Comparison of ENCODE assay signal across 1 cellular context in genomic region chr4:40205259-40206198, GRCh38.
A peak's percentile ranks its signal among the peaks of the same experiment; 100 is the strongest.
TF ChIP-seq lines count a peak whose summit lies in the region.

No MANE protein-coding gene starts in this region.

TF ChIP-seq in K562, 482 proteins besides CTCF, POLR2A, EP300 and RAD21 (continued from another document and continues in another):
- TF ChIP-seq U2AF2 (optimal IDR thresholded peaks at IDR 0.05; ENCODE audit: low read depth, low read length), result no peak
- TF ChIP-seq, protein P1, sequence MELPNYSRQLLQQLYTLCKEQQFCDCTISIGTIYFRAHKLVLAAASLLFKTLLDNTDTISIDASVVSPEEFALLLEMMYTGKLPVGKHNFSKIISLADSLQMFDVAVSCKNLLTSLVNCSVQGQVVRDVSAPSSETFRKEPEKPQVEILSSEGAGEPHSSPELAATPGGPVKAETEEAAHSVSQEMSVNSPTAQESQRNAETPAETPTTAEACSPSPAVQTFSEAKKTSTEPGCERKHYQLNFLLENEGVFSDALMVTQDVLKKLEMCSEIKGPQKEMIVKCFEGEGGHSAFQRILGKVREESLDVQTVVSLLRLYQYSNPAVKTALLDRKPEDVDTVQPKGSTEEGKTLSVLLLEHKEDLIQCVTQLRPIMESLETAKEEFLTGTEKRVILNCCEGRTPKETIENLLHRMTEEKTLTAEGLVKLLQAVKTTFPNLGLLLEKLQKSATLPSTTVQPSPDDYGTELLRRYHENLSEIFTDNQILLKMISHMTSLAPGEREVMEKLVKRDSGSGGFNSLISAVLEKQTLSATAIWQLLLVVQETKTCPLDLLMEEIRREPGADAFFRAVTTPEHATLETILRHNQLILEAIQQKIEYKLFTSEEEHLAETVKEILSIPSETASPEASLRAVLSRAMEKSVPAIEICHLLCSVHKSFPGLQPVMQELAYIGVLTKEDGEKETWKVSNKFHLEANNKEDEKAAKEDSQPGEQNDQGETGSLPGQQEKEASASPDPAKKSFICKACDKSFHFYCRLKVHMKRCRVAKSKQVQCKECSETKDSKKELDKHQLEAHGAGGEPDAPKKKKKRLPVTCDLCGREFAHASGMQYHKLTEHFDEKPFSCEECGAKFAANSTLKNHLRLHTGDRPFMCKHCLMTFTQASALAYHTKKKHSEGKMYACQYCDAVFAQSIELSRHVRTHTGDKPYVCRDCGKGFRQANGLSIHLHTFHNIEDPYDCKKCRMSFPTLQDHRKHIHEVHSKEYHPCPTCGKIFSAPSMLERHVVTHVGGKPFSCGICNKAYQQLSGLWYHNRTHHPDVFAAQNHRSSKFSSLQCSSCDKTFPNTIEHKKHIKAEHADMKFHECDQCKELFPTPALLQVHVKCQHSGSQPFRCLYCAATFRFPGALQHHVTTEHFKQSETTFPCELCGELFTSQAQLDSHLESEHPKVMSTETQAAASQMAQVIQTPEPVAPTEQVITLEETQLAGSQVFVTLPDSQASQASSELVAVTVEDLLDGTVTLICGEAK (IDR thresholded peaks at IDR 0.05), result 0 out of 2 replicates have a peak, but pooled peaks have one; percentile 22
- TF ChIP-seq, protein P1 (CRISPR knock-in tag; IDR thresholded peaks at IDR 0.05), result no peak
- TF ChIP-seq ZNF217 (CRISPR knock-in tag; IDR thresholded peaks at IDR 0.05), result no peak
- TF ChIP-seq MAFF (IDR thresholded peaks at IDR 0.05; ENCODE audit: low read length), result no peak
- TF ChIP-seq ZSCAN32 (CRISPR knock-in tag; IDR thresholded peaks at IDR 0.05), result peak; percentile 74
- TF ChIP-seq ZFP36 (IDR thresholded peaks at IDR 0.05; ENCODE audit: low read depth, low read length, partially characterized antibody), result no peak
- no peak for TF ChIP-seq NFXL1 (CRISPR knock-in tag; IDR thresholded peaks at IDR 0.05)
- no peak for TF ChIP-seq TAF15 (IDR thresholded peaks at IDR 0.05; ENCODE audit: low read depth, low read length)
- no peak for TF ChIP-seq CREB3L1 (IDR thresholded peaks at IDR 0.05; ENCODE audit: borderline replicate concordance, low read depth)
- peak; percentile 90 for TF ChIP-seq DPF2 (IDR thresholded peaks at IDR 0.05)
- no peak for TF ChIP-seq STAT5B (CRISPR knock-in tag; IDR thresholded peaks at IDR 0.05)
- TF ChIP-seq HOMEZ (CRISPR knock-in tag; IDR thresholded peaks at IDR 0.05), result no peak
- peak; percentile 66 for TF ChIP-seq BRD9 (IDR thresholded peaks at IDR 0.05; ENCODE audit: low read depth, partially characterized antibody)
- no peak for TF ChIP-seq SETDB1 (IDR thresholded peaks at IDR 0.05; ENCODE audit: low read length)
- no peak for TF ChIP-seq MCM2 (IDR thresholded peaks at IDR 0.05; ENCODE audit: low read depth)
- TF ChIP-seq MCM7 (IDR thresholded peaks at IDR 0.05), result no peak
- no peak for TF ChIP-seq MEF2D (tag; conservative IDR thresholded peaks at IDR 0.05; ENCODE audit: low read depth)
- peak; percentile 37; the same call in 1 of the 2 replicates for TF ChIP-seq EHMT2 (IDR thresholded peaks at IDR 0.05)
- no peak for TF ChIP-seq PPARD (CRISPR knock-in tag; IDR thresholded peaks at IDR 0.05)
- peak; percentile 48; the same call in 1 of the 2 replicates for TF ChIP-seq ESRRA (IDR thresholded peaks at IDR 0.05; ENCODE audit: borderline replicate concordance, low read depth)
- no peak for TF ChIP-seq HNRNPLL (IDR thresholded peaks at IDR 0.05; ENCODE audit: low read depth, low read length, poor library complexity, severe bottlenecking)
- peak; percentile 32; the same call in 1 of the 2 replicates for TF ChIP-seq CEBPG (CRISPR knock-in tag; IDR thresholded peaks at IDR 0.05)
- peak; percentile 91 to 98 for TF ChIP-seq CEBPG (tag; conservative IDR thresholded peaks at IDR 0.05 in 1 of 2, IDR thresholded peaks at IDR 0.05 in 1 of 2)
- TF ChIP-seq ZNF830 (CRISPR knock-in tag; IDR thresholded peaks at IDR 0.05), result no peak
- no peak; the same call in 1 of the 2 replicates for TF ChIP-seq JUN (IDR thresholded peaks at IDR 0.05; ENCODE audit: borderline replicate concordance, low read depth, low read length)
- no peak for TF ChIP-seq JUN (CRISPR knock-in tag; IDR thresholded peaks at IDR 0.05; ENCODE audit: borderline replicate concordance)
- TF ChIP-seq ARID2 (IDR thresholded peaks at IDR 0.05), result no peak
- no peak for TF ChIP-seq ZFPM2 (CRISPR knock-in tag; IDR thresholded peaks at IDR 0.05)
- no peak for TF ChIP-seq ZNF263 (CRISPR knock-in tag; IDR thresholded peaks at IDR 0.05; ENCODE audit: borderline replicate concordance)
- no peak for TF ChIP-seq TCFL5 (CRISPR knock-in tag; conservative IDR thresholded peaks at IDR 0.05)
- TF ChIP-seq PBX2 (CRISPR knock-in tag; IDR thresholded peaks at IDR 0.05; ENCODE audit: low read depth), result no peak
- no peak for TF ChIP-seq PBX2 (tag; conservative IDR thresholded peaks at IDR 0.05; ENCODE audit: low read depth)
- TF ChIP-seq DDX20 (tag; IDR thresholded peaks at IDR 0.05; ENCODE audit: low read depth), result 0 out of 2 replicates have a peak, but pooled peaks have one; percentile 22
- no peak for TF ChIP-seq ZNF76 (CRISPR knock-in tag; IDR thresholded peaks at IDR 0.05; ENCODE audit: borderline replicate concordance)
- TF ChIP-seq RAD51 (IDR thresholded peaks at IDR 0.05; ENCODE audit: borderline replicate concordance, low read depth), result peak; percentile 7; the same call in 1 of the 2 replicates
- TF ChIP-seq FOSL1 (tag; conservative IDR thresholded peaks at IDR 0.05), result peak; percentile 58
- TF ChIP-seq STAT6 (CRISPR knock-in tag; IDR thresholded peaks at IDR 0.05), result no peak
- no peak for TF ChIP-seq SLC30A9 (CRISPR knock-in tag; IDR thresholded peaks at IDR 0.05)
- TF ChIP-seq ZNF384 (IDR thresholded peaks at IDR 0.05; ENCODE audit: low read depth, low read length), result no peak
- peak; percentile 75 for TF ChIP-seq TCF3 (CRISPR knock-in tag; IDR thresholded peaks at IDR 0.05)
- TF ChIP-seq SOX6 (IDR thresholded peaks at IDR 0.05), result peak; percentile 75
- TF ChIP-seq ZNF24 (IDR thresholded peaks at IDR 0.05), result no peak
- TF ChIP-seq, protein P2, sequence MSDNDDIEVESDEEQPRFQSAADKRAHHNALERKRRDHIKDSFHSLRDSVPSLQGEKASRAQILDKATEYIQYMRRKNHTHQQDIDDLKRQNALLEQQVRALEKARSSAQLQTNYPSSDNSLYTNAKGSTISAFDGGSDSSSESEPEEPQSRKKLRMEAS (CRISPR knock-in tag; IDR thresholded peaks at IDR 0.05), result no peak
- TF ChIP-seq PRPF4 (IDR thresholded peaks at IDR 0.05; ENCODE audit: insufficient read depth, low read depth, low read length, poor library complexity, severe bottlenecking), result no peak
- no peak for TF ChIP-seq RFX7 (CRISPR knock-in tag; IDR thresholded peaks at IDR 0.05)
- TF ChIP-seq ID3 (CRISPR knock-in tag; IDR thresholded peaks at IDR 0.05), result no peak
- TF ChIP-seq ID3 (tag; IDR thresholded peaks at IDR 0.05), result no peak; the same call in 1 of the 2 replicates
- TF ChIP-seq HDAC3 (IDR thresholded peaks at IDR 0.05; ENCODE audit: borderline replicate concordance, partially characterized antibody), result no peak
- TF ChIP-seq NR1H2 (CRISPR knock-in tag; IDR thresholded peaks at IDR 0.05), result no peak
- no peak for TF ChIP-seq HSF4 (CRISPR knock-in tag; IDR thresholded peaks at IDR 0.05; ENCODE audit: borderline replicate concordance)
- no peak; the same call in 1 of the 2 replicates for TF ChIP-seq MYNN (IDR thresholded peaks at IDR 0.05)
- TF ChIP-seq MYNN (CRISPR knock-in tag; IDR thresholded peaks at IDR 0.05), result no peak
